Comparison of ENCODE assay signal across 34 cellular contexts in the genomic region with DNA sequence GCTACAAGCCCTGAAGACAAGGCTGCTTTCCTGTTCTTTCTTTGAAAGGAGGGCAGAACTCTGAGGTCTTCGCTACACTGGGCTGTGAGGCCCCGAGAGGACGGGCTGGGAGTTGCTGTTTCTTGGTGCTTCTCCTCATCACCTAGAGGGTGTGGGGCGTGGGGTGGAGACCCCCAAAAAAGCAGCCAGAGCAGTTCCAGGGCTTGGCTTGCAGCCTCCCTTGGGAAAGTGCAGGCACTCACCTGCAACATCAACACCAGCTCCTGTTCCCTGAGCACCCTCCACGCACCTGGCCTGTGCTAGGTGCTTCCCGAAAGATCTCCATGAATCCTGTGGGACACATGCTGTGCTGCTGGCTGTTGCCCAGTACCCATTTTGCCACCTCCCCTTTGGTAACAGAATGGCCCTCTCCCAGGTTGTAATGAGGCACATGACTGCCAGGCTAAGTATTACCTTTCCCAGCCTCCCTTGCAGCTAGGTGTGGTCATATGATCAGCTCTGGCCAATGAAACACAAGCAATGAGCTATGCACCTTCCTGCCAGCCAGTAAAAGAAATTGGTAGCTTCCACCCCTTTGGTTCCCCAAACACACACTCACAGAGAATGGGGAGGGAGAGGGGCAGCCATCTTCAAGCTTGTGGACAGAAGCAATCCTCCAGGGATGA.
DNase-seq lines count a peak whose midpoint lies in the region; ATAC-seq and TF ChIP-seq lines count a peak whose summit lies in the region.
"Had no signal": no experiment of that assay in that cellular context is flagged by ENCODE, and none has a peak within 500 bp of the region (broad histone marks: within the 10 kb centered on the region; RNA-seq: fewer than 3 reads in every experiment).

No MANE protein-coding gene starts in this region.

- peak overlapping the region; percentile 76 for H3K4ac ChIP-seq in IMR-90 (ENCODE audit: low read depth, low read length)

- no peaks in the 10 kb centered on the region for H3K36me3 Mint-ChIP-seq in brain

- peak overlapping the region; percentile 33; the same call in 1 of the 3 replicates for H2BK15ac ChIP-seq in IMR-90 (ENCODE audit: low read depth, low read length)

- no peak overlapping the region; the same call in 1 of the 2 replicates for H4K5ac ChIP-seq in IMR-90 (ENCODE audit: low read depth, low read length)

- TF ChIP-seq RAD21 in IMR-90 (IDR thresholded peaks at IDR 0.05; ENCODE audit: low read length): no peak

- H3K4me3 Mint-ChIP-seq in brain: no peak overlapping the region
- H3K4me3 Mint-ChIP-seq: activated T-cell treated with anti-CD3 and anti-CD28 coated beads, Interleukin-2, amount 50 U/mL, for 72 hours; B cell; nephron; stimulated activated naive CD8-positive, alpha-beta T cell treated with anti-CD3 and anti-CD28 coated beads, Interleukin-15, Interleukin-2, amounts not matched to agents 100 ng/mL and 50 ng/mL, for 24 hours had no signal

- no peak overlapping the region for H3K4me2 ChIP-seq in IMR-90 (ENCODE audit: low read depth, low read length)

- TF ChIP-seq CTCF in 22Rv1 (IDR thresholded peaks at IDR 0.05) (no peak), IMR-90 (conservative IDR thresholded peaks at IDR 0.05; ENCODE audit: low read depth, low read length) (no peak), brain (conservative IDR thresholded peaks at IDR 0.05) (no peak), colonic mucosa (IDR thresholded peaks at IDR 0.05) (no peak)

- DNase-seq in IMR-90 (no peak), AML-193 (lab: John Stamatoyannopoulos, UW) (no peak), colonic mucosa (no peak)
- DNase-seq in stimulated activated CD4-positive, alpha-beta T cell treated with anti-CD3 and anti-CD28 coated beads, Interleukin-2, amount 100 ng/mL, for 48 hours: no peak
- DNase-seq: activated CD4-positive, alpha-beta T cell treated with anti-CD3 and anti-CD28 coated beads, Interleukin-2, amount 50 U/mL, for 48 hours; activated naive CD4-positive, alpha-beta T cell; activated T-cell treated with anti-CD3 and anti-CD28 coated beads, Interleukin-2, amount 50 U/mL, for 72 hours; brain microvascular endothelial cell; DMS 273 treated with DMSO at 0.1 percent for 48 hours; effector CD4-positive, alpha-beta T cell; hypothalamus; Kasumi-1; left colon; MV-4-11; NCI-H1436 treated with DMSO at 0.1 percent for 48 hours; NCI-H2081 treated with DMSO at 0.1 percent for 48 hours; NCI-H2227 treated with DMSO at 0.1 percent for 48 hours; NCI-H526 treated with DMSO at 0.1 percent for 48 hours; pancreas; PC-3; Right ventricle myocardium superior; stimulated activated CD4-positive, alpha-beta T cell treated with anti-CD3 and anti-CD28 coated beads, Interleukin-1b, Interleukin-23, amount 100 ng/mL, for 48 hours; stimulated activated CD8-positive, alpha-beta memory T cell treated with anti-CD3 and anti-CD28 coated beads, Interleukin-4, amount 100 ng/mL, for 48 hours; T-helper 2 cell had no signal

- no peaks in the 10 kb centered on the region for H3K27me3 ChIP-seq in IMR-90 (ENCODE audit: control insufficient read depth, insufficient read depth, low read length)
- no peaks in the 10 kb centered on the region for H3K27me3 ChIP-seq in colonic mucosa
- H3K27me3 ChIP-seq: brain microvascular endothelial cell, pancreas, tibial nerve had no signal

- no peak overlapping the region for H3K18ac ChIP-seq in IMR-90 (ENCODE audit: low read depth, low read length)

- no peaks in the 10 kb centered on the region for H3K27me3 Mint-ChIP-seq in brain
- H3K27me3 Mint-ChIP-seq: stimulated activated naive CD8-positive, alpha-beta T cell treated with anti-CD3 and anti-CD28 coated beads, Interleukin-15, Interleukin-2, amounts not matched to agents 100 ng/mL and 50 ng/mL, for 24 hours had no signal

- peaks cover 64% of the 10 kb centered on the region for H3K4me1 Mint-ChIP-seq in brain
- H3K4me1 Mint-ChIP-seq: B cell had no signal

- dilution Hi-C loops in IMR-90 (cut with HindIII; ENCODE audit: low sequenced_read_pairs, unreplicated experiment): no loop called here

- WGBS in IMR-90 (ENCODE audit: extremely low coverage in 2 of 2, insufficient read length in 1 of 2), 2 experiments: 100% methylated on average over 2 of the region's 6 CpGs; no CpG with 5 or more reads in 1 of the 2 experiments

- H2BK20ac ChIP-seq in IMR-90 (ENCODE audit: low read depth, low read length): 0 out of 2 replicates have a peak overlapping the region, but pooled peaks have one; percentile 10

- peak overlapping the region; percentile 76 for H4K91ac ChIP-seq in IMR-90 (ENCODE audit: insufficient read depth, low read depth, low read length)

- no peaks in the 10 kb centered on the region for H3K36me3 ChIP-seq in IMR-90 (ENCODE audit: control insufficient read depth, insufficient read depth, low read length)
- H3K36me3 ChIP-seq in colonic mucosa: no peaks in the 10 kb centered on the region
- H3K36me3 ChIP-seq: brain microvascular endothelial cell, pancreas, tibial nerve had no signal

- 0 out of 2 replicates have a peak overlapping the region, but pooled peaks have one; percentile 18 for H3K14ac ChIP-seq in IMR-90 (replicated peaks; ENCODE audit: low read depth, low read length)

- intact Hi-C loops in IMR-90 (cut with micrococcal nuclease) (no loop called here), colonic mucosa (cut with DNase I) (no loop called here)

- H3K79me1 ChIP-seq in IMR-90 (ENCODE audit: low read depth in 1 of 2, low read length in 2 of 2): no peaks in the 10 kb centered on the region

- H3K9ac ChIP-seq in IMR-90 (ENCODE audit: low read depth, low read length) (no peak overlapping the region), colonic mucosa (ENCODE audit: low read depth in 2 of 2, low read length in 2 of 2) (no peak overlapping the region)

- H2BK5ac ChIP-seq in IMR-90 (ENCODE audit: low read depth, low read length, poor library complexity, severe bottlenecking): no peak overlapping the region

- ATAC-seq in IMR-90 (ENCODE audit: low read depth): no peak
- ATAC-seq in HG02840 (IDR thresholded peaks at IDR 0.05; ENCODE audit: low FRiP score, unreplicated experiment): no peak
- ATAC-seq: activated CD4-positive, CD25-positive, alpha-beta regulatory T cell treated with anti-CD3 and anti-CD28 coated beads, Interleukin-2, amount 50 U/mL, for 24 hours; activated T-cell treated with anti-CD3 and anti-CD28 coated beads, Interleukin-2, amount 50 U/mL, for 72 hours; left colon; PC-3 had no signal

- H3K4me3 ChIP-seq in IMR-90 (ENCODE audit: insufficient read depth, low read depth, low read length) (no peak overlapping the region), skin epidermis (no peak overlapping the region), colonic mucosa (no peak overlapping the region)
- H3K4me3 ChIP-seq: pancreas, tibial nerve had no signal

- H3K9me3 ChIP-seq in IMR-90 (ENCODE audit: control insufficient read depth, insufficient read depth, low read length) (0 out of 2 replicates have a peak, but pooled peaks cover 4% of the 10 kb centered on the region), colonic mucosa (no peaks in the 10 kb centered on the region)
- H3K9me3 ChIP-seq: pancreas, tibial nerve had no signal

- peak overlapping the region; percentile 63 for H2AK5ac ChIP-seq in IMR-90 (ENCODE audit: low read depth, low read length)

- peak overlapping the region; percentile 76 for H2AK9ac ChIP-seq in IMR-90 (replicated peaks; ENCODE audit: low read depth, low read length, poor library complexity)

- peaks cover 16% of the 10 kb centered on the region for H3K9me1 ChIP-seq in IMR-90 (ENCODE audit: insufficient read depth, low read length)

- no TSS peak for BruUV-seq in IMR-90 (replicated peaks; lab: Mats Ljungman, UMichigan)

- H3K27ac ChIP-seq in 22Rv1 (peak overlapping the region; percentile 55), IMR-90 (ENCODE audit: insufficient read depth, low read length) (no peak overlapping the region), skin epidermis (peak overlapping the region in 11 of 21 experiments; percentile 5 to 80 (median 36)), colonic mucosa (no peak overlapping the region)
- H3K27ac ChIP-seq: brain microvascular endothelial cell, HL-60, pancreas had no signal

- peak overlapping the region; percentile 64 for H2AFZ ChIP-seq in IMR-90 (replicated peaks; ENCODE audit: low read length, poor library complexity)

- H3K23ac ChIP-seq in IMR-90 (ENCODE audit: low read depth, low read length): no peak overlapping the region

- in situ Hi-C loops in IMR-90 (cut with MboI; ENCODE audit: low sequenced_read_pairs): no loop called here

- TF ChIP-seq POLR2A in IMR-90 (IDR thresholded peaks at IDR 0.05; ENCODE audit: low read depth, low read length): no peak

- H3K56ac ChIP-seq in IMR-90 (ENCODE audit: extremely low read depth, insufficient read depth, low read length): no peak overlapping the region

- H3K27ac Mint-ChIP-seq in brain: peak overlapping the region in 3 of 5 experiments; percentile 7 to 70 (median 14)
- H3K27ac Mint-ChIP-seq: activated T-cell treated with anti-CD3 and anti-CD28 coated beads, Interleukin-2, amount 50 U/mL, for 72 hours; B cell; stimulated activated naive CD8-positive, alpha-beta T cell treated with anti-CD3 and anti-CD28 coated beads, Interleukin-15, Interleukin-2, amounts not matched to agents 100 ng/mL and 50 ng/mL, for 24 hours had no signal

- peaks cover 0 to 9% (median 0%) of the 10 kb centered on the region in 5 experiments for H3K9me3 Mint-ChIP-seq in brain
- H3K9me3 Mint-ChIP-seq: activated T-cell treated with anti-CD3 and anti-CD28 coated beads, Interleukin-2, amount 50 U/mL, for 72 hours; stimulated activated naive CD8-positive, alpha-beta T cell treated with anti-CD3 and anti-CD28 coated beads, Interleukin-15, Interleukin-2, amounts not matched to agents 100 ng/mL and 50 ng/mL, for 24 hours had no signal

- H4K20me1 ChIP-seq in IMR-90 (ENCODE audit: insufficient read depth, low read length): no peaks in the 10 kb centered on the region

- POLR2A ChIA-PET in IMR-90 (lab: Charles Lee; ENCODE audit: unreplicated experiment): no interaction called here

- 0 out of 4 replicates have a peak overlapping the region, but pooled peaks of 1 of the 2 experiments have one; percentile 13 for H4K8ac ChIP-seq in IMR-90 (ENCODE audit: low read depth in 2 of 2, low read length in 2 of 2)

- CTCF ChIA-PET in IMR-90 (lab: Yijun Ruan, JAX): no interaction called here

- H3K4me1 ChIP-seq in IMR-90 (ENCODE audit: control insufficient read depth, insufficient read depth, low read length) (peaks cover 9% of the 10 kb centered on the region), colonic mucosa (no peaks in the 10 kb centered on the region)

- H2BK120ac ChIP-seq in IMR-90 (ENCODE audit: low read depth, low read length): peak overlapping the region; percentile 22

TF ChIP-seq in IMR-90, 13 proteins besides CTCF, POLR2A, EP300 and RAD21 (continues in another document):
- no peak for TF ChIP-seq MXI1 (IDR thresholded peaks at IDR 0.05; ENCODE audit: borderline replicate concordance, low read depth, low read length)
- TF ChIP-seq, protein P1, sequence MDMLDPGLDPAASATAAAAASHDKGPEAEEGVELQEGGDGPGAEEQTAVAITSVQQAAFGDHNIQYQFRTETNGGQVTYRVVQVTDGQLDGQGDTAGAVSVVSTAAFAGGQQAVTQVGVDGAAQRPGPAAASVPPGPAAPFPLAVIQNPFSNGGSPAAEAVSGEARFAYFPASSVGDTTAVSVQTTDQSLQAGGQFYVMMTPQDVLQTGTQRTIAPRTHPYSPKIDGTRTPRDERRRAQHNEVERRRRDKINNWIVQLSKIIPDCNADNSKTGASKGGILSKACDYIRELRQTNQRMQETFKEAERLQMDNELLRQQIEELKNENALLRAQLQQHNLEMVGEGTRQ (IDR thresholded peaks at IDR 0.05; ENCODE audit: low read depth, low read length): no peak

Comparison
In these comparisons a context has a peak if more than half of its experiments do, and no peak if none do; other contexts are left out.
1. H3K27ac ChIP-seq: peak in 22Rv1 (single experiment) and skin epidermis (11 of 21); none in IMR-90 (single experiment) and colonic mucosa (single experiment).